1 cellular context compared by ENCODE assay signal in the genomic region with DNA sequence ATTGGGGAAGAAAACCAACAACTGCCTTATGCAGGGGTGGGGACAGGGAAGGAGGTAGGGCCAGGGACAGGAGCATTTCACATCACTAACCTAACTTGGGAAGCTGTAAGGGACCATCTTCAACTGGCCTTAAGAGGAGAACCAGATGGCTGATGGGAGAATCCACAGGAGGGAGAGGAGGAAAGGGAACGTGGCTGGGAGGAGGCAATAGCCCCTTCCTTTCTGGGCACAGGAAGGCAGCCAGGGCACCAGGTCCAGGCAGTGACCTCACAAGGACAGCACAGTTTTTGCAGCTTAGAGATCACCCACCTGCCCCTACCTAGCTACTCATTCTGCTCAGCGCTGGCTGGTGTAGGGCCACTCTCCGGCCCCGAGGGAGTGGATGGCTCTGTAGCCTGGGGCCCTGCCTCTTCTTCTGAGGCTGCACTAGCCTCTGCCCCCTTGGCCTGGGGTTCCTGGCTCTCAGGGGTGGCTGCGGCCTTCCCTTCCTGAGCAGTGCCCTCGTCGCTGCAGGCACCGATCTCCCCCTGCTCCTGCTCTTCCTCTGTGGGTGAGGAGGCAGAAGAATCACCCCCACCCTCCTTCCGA.
TF ChIP-seq lines count a peak whose summit lies in the region.

No MANE protein-coding gene starts in this region.

TF ChIP-seq in IMR-90, 13 proteins besides CTCF, POLR2A, EP300 and RAD21:
- TF ChIP-seq BHLHE40 (IDR thresholded peaks at IDR 0.05; ENCODE audit: low read depth, low read length), result no peak
- TF ChIP-seq MAFK (IDR thresholded peaks at IDR 0.05; ENCODE audit: low read depth, low read length), result no peak
- TF ChIP-seq NFE2L2 (IDR thresholded peaks at IDR 0.05; ENCODE audit: low read depth, low read length), result no peak
- TF ChIP-seq FOS (IDR thresholded peaks at IDR 0.05; ENCODE audit: low read depth, low read length), result no peak
- no peak for TF ChIP-seq RFX5 (IDR thresholded peaks at IDR 0.05; ENCODE audit: low read depth, low read length)
- no peak for TF ChIP-seq MXI1 (IDR thresholded peaks at IDR 0.05; ENCODE audit: borderline replicate concordance, low read depth, low read length)
- no peak for TF ChIP-seq RCOR1 (IDR thresholded peaks at IDR 0.05; ENCODE audit: insufficient replicate concordance, low read length)
- TF ChIP-seq, protein P1, sequence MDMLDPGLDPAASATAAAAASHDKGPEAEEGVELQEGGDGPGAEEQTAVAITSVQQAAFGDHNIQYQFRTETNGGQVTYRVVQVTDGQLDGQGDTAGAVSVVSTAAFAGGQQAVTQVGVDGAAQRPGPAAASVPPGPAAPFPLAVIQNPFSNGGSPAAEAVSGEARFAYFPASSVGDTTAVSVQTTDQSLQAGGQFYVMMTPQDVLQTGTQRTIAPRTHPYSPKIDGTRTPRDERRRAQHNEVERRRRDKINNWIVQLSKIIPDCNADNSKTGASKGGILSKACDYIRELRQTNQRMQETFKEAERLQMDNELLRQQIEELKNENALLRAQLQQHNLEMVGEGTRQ (IDR thresholded peaks at IDR 0.05; ENCODE audit: low read depth, low read length), result no peak
- TF ChIP-seq SMC3 (IDR thresholded peaks at IDR 0.05; ENCODE audit: low read depth, low read length), result no peak
- TF ChIP-seq, protein P2, sequence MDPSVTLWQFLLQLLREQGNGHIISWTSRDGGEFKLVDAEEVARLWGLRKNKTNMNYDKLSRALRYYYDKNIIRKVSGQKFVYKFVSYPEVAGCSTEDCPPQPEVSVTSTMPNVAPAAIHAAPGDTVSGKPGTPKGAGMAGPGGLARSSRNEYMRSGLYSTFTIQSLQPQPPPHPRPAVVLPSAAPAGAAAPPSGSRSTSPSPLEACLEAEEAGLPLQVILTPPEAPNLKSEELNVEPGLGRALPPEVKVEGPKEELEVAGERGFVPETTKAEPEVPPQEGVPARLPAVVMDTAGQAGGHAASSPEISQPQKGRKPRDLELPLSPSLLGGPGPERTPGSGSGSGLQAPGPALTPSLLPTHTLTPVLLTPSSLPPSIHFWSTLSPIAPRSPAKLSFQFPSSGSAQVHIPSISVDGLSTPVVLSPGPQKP (IDR thresholded peaks at IDR 0.05; ENCODE audit: borderline replicate concordance, low read depth, low read length), result no peak
- TF ChIP-seq CHD1 (IDR thresholded peaks at IDR 0.05; ENCODE audit: low read depth, low read length), result no peak; the same call in 1 of the 2 replicates
- TF ChIP-seq MAZ (IDR thresholded peaks at IDR 0.05; ENCODE audit: borderline replicate concordance, low read depth, low read length), result no peak
- TF ChIP-seq CEBPB (IDR thresholded peaks at IDR 0.05; ENCODE audit: low read depth, low read length), result no peak
